ENCODE assay signal across 1 cellular context in the genomic region with DNA sequence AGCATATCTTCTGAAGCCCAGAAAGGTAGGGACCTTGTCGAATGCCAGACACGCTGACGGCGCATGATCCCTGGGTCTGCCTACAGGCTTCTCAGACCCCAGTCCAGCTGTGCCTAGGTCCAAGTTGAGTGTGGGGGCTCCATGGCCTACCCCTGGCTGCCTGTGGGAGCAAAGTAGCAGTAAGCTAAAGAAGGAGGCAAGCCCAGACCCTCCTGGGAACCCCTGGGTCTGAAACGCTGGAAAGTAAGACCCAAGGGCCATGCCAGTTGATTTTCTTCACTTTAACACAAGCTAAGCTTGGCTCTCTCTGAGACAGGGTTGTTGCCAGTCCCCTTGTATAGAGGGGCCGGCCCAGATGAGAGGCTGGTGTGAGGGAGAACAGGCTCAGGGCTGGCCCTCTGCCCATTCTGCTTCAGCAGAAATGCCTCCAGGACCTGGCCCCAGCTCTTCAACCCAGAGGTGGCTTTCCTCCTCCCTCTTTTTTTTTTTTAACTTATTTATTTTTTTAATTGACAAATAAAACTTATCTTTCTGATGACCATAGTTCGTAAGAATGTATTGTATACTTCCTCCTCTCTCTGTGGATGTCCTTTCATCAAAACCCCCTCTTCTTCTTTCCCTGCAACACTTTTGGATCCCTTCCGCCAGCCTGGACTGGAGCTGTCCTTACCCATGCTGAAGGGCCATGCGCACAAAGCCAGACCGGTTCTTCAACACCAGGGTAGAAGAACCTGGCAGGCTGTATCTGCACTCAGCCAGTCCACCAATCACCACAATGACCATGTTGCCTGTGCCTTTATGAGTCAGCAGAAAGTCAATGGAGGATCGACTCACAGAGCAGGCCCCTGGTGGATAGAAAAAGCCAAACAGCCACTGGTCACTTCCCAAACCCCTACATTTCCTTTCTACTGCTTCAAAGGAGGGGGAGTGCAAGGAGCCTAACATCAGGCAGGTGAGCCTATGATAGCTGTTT.
TF ChIP-seq lines count a peak whose summit lies in the region.

No MANE protein-coding gene starts in this region.

TF ChIP-seq in HCT116, 20 proteins besides CTCF, POLR2A, EP300 and RAD21 (continued from another document):
- TF ChIP-seq, protein P1, sequence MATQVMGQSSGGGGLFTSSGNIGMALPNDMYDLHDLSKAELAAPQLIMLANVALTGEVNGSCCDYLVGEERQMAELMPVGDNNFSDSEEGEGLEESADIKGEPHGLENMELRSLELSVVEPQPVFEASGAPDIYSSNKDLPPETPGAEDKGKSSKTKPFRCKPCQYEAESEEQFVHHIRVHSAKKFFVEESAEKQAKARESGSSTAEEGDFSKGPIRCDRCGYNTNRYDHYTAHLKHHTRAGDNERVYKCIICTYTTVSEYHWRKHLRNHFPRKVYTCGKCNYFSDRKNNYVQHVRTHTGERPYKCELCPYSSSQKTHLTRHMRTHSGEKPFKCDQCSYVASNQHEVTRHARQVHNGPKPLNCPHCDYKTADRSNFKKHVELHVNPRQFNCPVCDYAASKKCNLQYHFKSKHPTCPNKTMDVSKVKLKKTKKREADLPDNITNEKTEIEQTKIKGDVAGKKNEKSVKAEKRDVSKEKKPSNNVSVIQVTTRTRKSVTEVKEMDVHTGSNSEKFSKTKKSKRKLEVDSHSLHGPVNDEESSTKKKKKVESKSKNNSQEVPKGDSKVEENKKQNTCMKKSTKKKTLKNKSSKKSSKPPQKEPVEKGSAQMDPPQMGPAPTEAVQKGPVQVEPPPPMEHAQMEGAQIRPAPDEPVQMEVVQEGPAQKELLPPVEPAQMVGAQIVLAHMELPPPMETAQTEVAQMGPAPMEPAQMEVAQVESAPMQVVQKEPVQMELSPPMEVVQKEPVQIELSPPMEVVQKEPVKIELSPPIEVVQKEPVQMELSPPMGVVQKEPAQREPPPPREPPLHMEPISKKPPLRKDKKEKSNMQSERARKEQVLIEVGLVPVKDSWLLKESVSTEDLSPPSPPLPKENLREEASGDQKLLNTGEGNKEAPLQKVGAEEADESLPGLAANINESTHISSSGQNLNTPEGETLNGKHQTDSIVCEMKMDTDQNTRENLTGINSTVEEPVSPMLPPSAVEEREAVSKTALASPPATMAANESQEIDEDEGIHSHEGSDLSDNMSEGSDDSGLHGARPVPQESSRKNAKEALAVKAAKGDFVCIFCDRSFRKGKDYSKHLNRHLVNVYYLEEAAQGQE (IDR thresholded peaks at IDR 0.05; ENCODE audit: low read depth): no peak
- TF ChIP-seq SRF (IDR thresholded peaks at IDR 0.05; ENCODE audit: low read depth): no peak
- TF ChIP-seq POLR2AphosphoS5 (IDR thresholded peaks at IDR 0.05; ENCODE audit: low read depth, low read length): no peak
- TF ChIP-seq EZH2 (IDR thresholded peaks at IDR 0.05): no peak
- TF ChIP-seq ZFX (IDR thresholded peaks at IDR 0.05): no peak
- TF ChIP-seq ZNF274 (IDR thresholded peaks at IDR 0.05; ENCODE audit: low read depth, low read length): no peak
- no peak for TF ChIP-seq EZH2phosphoT487 (IDR thresholded peaks at IDR 0.05; ENCODE audit: borderline replicate concordance)
- no peak for TF ChIP-seq FOSL1 (IDR thresholded peaks at IDR 0.05; ENCODE audit: low read depth)
- TF ChIP-seq EGR1 (IDR thresholded peaks at IDR 0.05; ENCODE audit: low read depth): no peak
- TF ChIP-seq CEBPB (IDR thresholded peaks at IDR 0.05; ENCODE audit: low read depth): no peak
- TF ChIP-seq SP1 (IDR thresholded peaks at IDR 0.05; ENCODE audit: low read depth): no peak
- TF ChIP-seq CBX3 (IDR thresholded peaks at IDR 0.05; ENCODE audit: low read depth): no peak
- no peak for TF ChIP-seq YY1 (IDR thresholded peaks at IDR 0.05; ENCODE audit: extremely low read depth, insufficient replicate concordance, low read depth, low read length)
- TF ChIP-seq, protein P2, sequence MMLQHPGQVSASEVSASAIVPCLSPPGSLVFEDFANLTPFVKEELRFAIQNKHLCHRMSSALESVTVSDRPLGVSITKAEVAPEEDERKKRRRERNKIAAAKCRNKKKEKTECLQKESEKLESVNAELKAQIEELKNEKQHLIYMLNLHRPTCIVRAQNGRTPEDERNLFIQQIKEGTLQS (IDR thresholded peaks at IDR 0.05): no peak
- no peak for TF ChIP-seq ELF1 (IDR thresholded peaks at IDR 0.05; ENCODE audit: borderline replicate concordance, low read depth)
- TF ChIP-seq JUND (IDR thresholded peaks at IDR 0.05): no peak
- TF ChIP-seq TCF7L2 (IDR thresholded peaks at IDR 0.05; ENCODE audit: borderline replicate concordance, extremely low read depth, insufficient read depth, insufficient read length): no peak
TF ChIP-seq in HCT116: peak in this region for 0.
